Comparison of ENCODE assay signal across 21 cellular contexts in the genomic region with DNA sequence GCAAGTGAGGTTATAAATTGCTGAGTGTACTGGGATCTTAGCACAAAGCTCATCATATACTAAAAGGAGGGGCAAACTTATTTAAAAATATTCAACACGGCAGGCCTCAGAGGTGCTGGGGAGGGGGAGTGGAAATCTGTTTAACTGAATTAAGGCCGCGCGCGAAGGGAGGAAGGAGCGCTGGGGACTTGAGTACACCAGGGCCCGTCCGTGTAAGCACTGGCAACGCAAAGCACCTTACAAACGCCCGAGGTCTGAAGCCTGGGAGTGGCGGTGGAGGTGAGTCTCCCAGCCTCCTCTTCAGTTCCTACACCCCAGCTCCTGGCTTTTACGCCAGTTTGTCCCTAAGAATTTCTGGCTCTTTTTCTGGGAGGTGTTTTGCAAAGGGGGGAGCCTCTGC. TPM values are rescaled to one million over a fixed set of nuclear protein-coding genes. Genes with fewer than 3 reads are reported as not detected.
A peak's percentile ranks its signal among the peaks of the same experiment; 100 is the strongest.
DNase-seq lines count a peak whose midpoint lies in the region; ATAC-seq and TF ChIP-seq lines count a peak whose summit lies in the region.
"Had no signal": no experiment of that assay in that cellular context is flagged by ENCODE, and none has a peak within 500 bp of the region (broad histone marks: within the 10 kb centered on the region; RNA-seq: fewer than 3 reads in every experiment).

No MANE protein-coding gene starts in this region.

- no peaks in the 10 kb centered on the region for H3F3A ChIP-seq in GM23338 (replicated peaks; ENCODE audit: low read depth)

- DNase-seq in GM23338 (ENCODE audit: low spot score), result peak; percentile 44
- DNase-seq in RWPE2 (ENCODE audit: low spot score), result no peak
- DNase-seq in epithelial cell of prostate (ENCODE audit: low read depth, low spot score), result no peak
- DNase-seq in Kasumi-1 (lab: John Stamatoyannopoulos, UW), result no peak
- DNase-seq in NCI-H2029 (lab: John Stamatoyannopoulos, UW), result no peak
- no peak for DNase-seq in activated naive CD4-positive, alpha-beta T cell treated with anti-CD3 and anti-CD28 coated beads, Interleukin-2, amount 50 U/mL, for 72 hours (ENCODE audit: low spot score in 2 of 2)
- DNase-seq: activated naive CD4-positive, alpha-beta T cell treated with anti-CD3 and anti-CD28 coated beads, Interleukin-2, amount 50 U/mL, for 16 hours; effector CD8-positive, alpha-beta T cell; NCI-H146; NCI-H446; SHP77 treated with DMSO at 0.1 percent for 48 hours; stimulated activated CD4-positive, alpha-beta T cell treated with anti-CD3 and anti-CD28 coated beads, Interleukin-12 subunit alpha, Interleukin-12 subunit beta, amount 100 ng/mL, for 4 hours; stimulated activated naive CD4-positive, alpha-beta T cell had no signal

- H3K79me2 ChIP-seq in GM23338 (replicated peaks; ENCODE audit: insufficient read depth) (peaks cover 20% of the 10 kb centered on the region), parathyroid adenoma (no peaks in the 10 kb centered on the region)

- H3K4me1 ChIP-seq in GM23338 (ENCODE audit: insufficient read depth) (peaks cover 5% of the 10 kb centered on the region), RWPE2 (ENCODE audit: insufficient read depth, poor library complexity, severe bottlenecking) (no peaks in the 10 kb centered on the region), parathyroid adenoma (no peaks in the 10 kb centered on the region)
- H3K4me1 ChIP-seq: breast epithelium had no signal

- H3K4me3 Mint-ChIP-seq in GM23338, result peak overlapping the region; percentile 86
- H3K4me3 Mint-ChIP-seq: T-helper 1 cell treated with Interleukin-12 subunit alpha and Interleukin-12 subunit beta and Interleukin-4 antibody, amounts not matched to agents 30 μg/mL and 1 μg/mL, for 36 hours; WTC11 had no signal

- H3K9me2 ChIP-seq in GM23338 (ENCODE audit: insufficient read depth), result no peaks in the 10 kb centered on the region

- peak; percentile 35 for ATAC-seq in GM23338
- peak; percentile 62 for ATAC-seq in RWPE2 (ENCODE audit: low read depth)
- no peak for ATAC-seq in GM19395 (IDR thresholded peaks at IDR 0.05; ENCODE audit: unreplicated experiment)
- no peak for ATAC-seq in activated naive CD4-positive, alpha-beta T cell treated with anti-CD3 and anti-CD28 coated beads, Interleukin-2, amount 50 U/mL, for 72 hours
- ATAC-seq: WTC11 had no signal

- peak overlapping the region; percentile 95 for H3K27ac Mint-ChIP-seq in GM23338
- no peak overlapping the region for H3K27ac Mint-ChIP-seq in activated naive CD4-positive, alpha-beta T cell treated with anti-CD3 and anti-CD28 coated beads, Interleukin-2, amount 50 U/mL, for 72 hours
- H3K27ac Mint-ChIP-seq: T-helper 1 cell treated with Interleukin-12 subunit alpha and Interleukin-12 subunit beta and Interleukin-4 antibody, amounts not matched to agents 30 μg/mL and 1 μg/mL, for 36 hours; WTC11 had no signal

- no peaks in the 10 kb centered on the region for H3K9me3 ChIP-seq in RWPE2 (ENCODE audit: severe bottlenecking)
- H3K9me3 ChIP-seq in parathyroid adenoma (ENCODE audit: control insufficient read depth, low read length), result no peaks in the 10 kb centered on the region
- H3K9me3 ChIP-seq: breast epithelium had no signal

- no peaks in the 10 kb centered on the region for H3K9me3 Mint-ChIP-seq in GM23338
- H3K9me3 Mint-ChIP-seq in activated naive CD4-positive, alpha-beta T cell treated with anti-CD3 and anti-CD28 coated beads, Interleukin-2, amount 50 U/mL, for 72 hours, result no peaks in the 10 kb centered on the region
- H3K9me3 Mint-ChIP-seq: T-helper 1 cell treated with Interleukin-12 subunit alpha and Interleukin-12 subunit beta and Interleukin-4 antibody, amounts not matched to agents 30 μg/mL and 1 μg/mL, for 36 hours; WTC11 had no signal

- no peak for TF ChIP-seq CTCF in GM23338 (conservative IDR thresholded peaks at IDR 0.05; ENCODE audit: low read depth in 2 of 2)
- no peak for TF ChIP-seq CTCF in RWPE2 (IDR thresholded peaks at IDR 0.05; ENCODE audit: poor library complexity, severe bottlenecking)
- TF ChIP-seq CTCF in parathyroid adenoma (IDR thresholded peaks at IDR 0.05), result no peak

- peaks cover 11% of the 10 kb centered on the region for H3K27me3 Mint-ChIP-seq in GM23338 (ENCODE audit: insufficient read depth, low read depth, poor library complexity)

- H3K27ac ChIP-seq in GM23338 (ENCODE audit: low read depth) (no peak overlapping the region), RWPE2 (ENCODE audit: poor library complexity, severe bottlenecking) (no peak overlapping the region), epithelial cell of prostate (peak overlapping the region; percentile 77), parathyroid adenoma (no peak overlapping the region)
- H3K27ac ChIP-seq: breast epithelium had no signal

- H3K4me3 ChIP-seq in GM23338, result peak overlapping the region; percentile 68
- no peak overlapping the region for H3K4me3 ChIP-seq in RWPE2 (ENCODE audit: severe bottlenecking)
- H3K4me3 ChIP-seq in parathyroid adenoma (ENCODE audit: low read depth, low read length), result peak overlapping the region; percentile 36

- no peak overlapping the region for H2AFZ ChIP-seq in GM23338
- H2AFZ ChIP-seq in parathyroid adenoma, result no peak overlapping the region

- H3K36me3 ChIP-seq in GM23338 (ENCODE audit: insufficient read depth), result no peaks in the 10 kb centered on the region
- H3K36me3 ChIP-seq in RWPE2 (ENCODE audit: low read depth), result no peaks in the 10 kb centered on the region
- no peaks in the 10 kb centered on the region for H3K36me3 ChIP-seq in parathyroid adenoma (ENCODE audit: control insufficient read depth, insufficient read depth, low read length)
- H3K36me3 ChIP-seq: breast epithelium had no signal

- H3K4me2 ChIP-seq in GM23338, result peak overlapping the region; percentile 82
- peak overlapping the region; percentile 51 for H3K4me2 ChIP-seq in parathyroid adenoma (ENCODE audit: low read length)

- 0 out of 2 replicates have a peak, but pooled peaks cover 5% of the 10 kb centered on the region for H4K20me1 ChIP-seq in GM23338 (replicated peaks; ENCODE audit: insufficient read depth)

- H3K9ac ChIP-seq in parathyroid adenoma, result no peak overlapping the region

- peaks cover 22% of the 10 kb centered on the region for H3K4me1 Mint-ChIP-seq in GM23338
- H3K4me1 Mint-ChIP-seq: WTC11 had no signal

- H3K27me3 ChIP-seq in GM23338 (ENCODE audit: insufficient read depth) (peaks cover 28% of the 10 kb centered on the region; the same call in 1 of the 2 replicates), RWPE2 (ENCODE audit: insufficient read depth, poor library complexity, severe bottlenecking) (peaks cover 56% of the 10 kb centered on the region), parathyroid adenoma (ENCODE audit: control insufficient read depth, insufficient read depth, low read length) (no peaks in the 10 kb centered on the region)
- H3K27me3 ChIP-seq: breast epithelium had no signal

- H3K36me3 Mint-ChIP-seq in GM23338 (ENCODE audit: low read depth), result peaks cover 23% of the 10 kb centered on the region
- no peaks in the 10 kb centered on the region for H3K36me3 Mint-ChIP-seq in activated naive CD4-positive, alpha-beta T cell treated with anti-CD3 and anti-CD28 coated beads, Interleukin-2, amount 50 U/mL, for 72 hours
- H3K36me3 Mint-ChIP-seq: WTC11 had no signal

TF ChIP-seq in GM23338, 12 proteins besides CTCF, POLR2A, EP300 and RAD21 (continues in another document):
- TF ChIP-seq CREB1 (CRISPR knock-in tag; IDR thresholded peaks at IDR 0.05; ENCODE audit: low read depth) (no peak), ZNF114 (CRISPR knock-in tag; IDR thresholded peaks at IDR 0.05) (no peak), POLR2AphosphoS5 (IDR thresholded peaks at IDR 0.05; ENCODE audit: low read depth) (no peak), EZH2phosphoT487 (IDR thresholded peaks at IDR 0.05; ENCODE audit: unreplicated experiment) (no peak), EZH2 (IDR thresholded peaks at IDR 0.05; ENCODE audit: low read depth, unreplicated experiment) (no peak), ZNF331 (CRISPR knock-in tag; IDR thresholded peaks at IDR 0.05; ENCODE audit: low read depth) (no peak), NANOG (IDR thresholded peaks at IDR 0.05; ENCODE audit: borderline replicate concordance) (no peak), STAT1 (IDR thresholded peaks at IDR 0.05; ENCODE audit: unreplicated experiment) (no peak)
- TF ChIP-seq, protein P1, sequence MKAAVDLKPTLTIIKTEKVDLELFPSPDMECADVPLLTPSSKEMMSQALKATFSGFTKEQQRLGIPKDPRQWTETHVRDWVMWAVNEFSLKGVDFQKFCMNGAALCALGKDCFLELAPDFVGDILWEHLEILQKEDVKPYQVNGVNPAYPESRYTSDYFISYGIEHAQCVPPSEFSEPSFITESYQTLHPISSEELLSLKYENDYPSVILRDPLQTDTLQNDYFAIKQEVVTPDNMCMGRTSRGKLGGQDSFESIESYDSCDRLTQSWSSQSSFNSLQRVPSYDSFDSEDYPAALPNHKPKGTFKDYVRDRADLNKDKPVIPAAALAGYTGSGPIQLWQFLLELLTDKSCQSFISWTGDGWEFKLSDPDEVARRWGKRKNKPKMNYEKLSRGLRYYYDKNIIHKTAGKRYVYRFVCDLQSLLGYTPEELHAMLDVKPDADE (IDR thresholded peaks at IDR 0.05), result no peak

RNA-seq across cellular contexts. Expression of a gene that starts 0.7 kb away (rescaled TPM):
- 4.1 and 5.8 TPM in 2 replicates for total RNA-seq in GM23338 (2014; rRNA removed; shearing (Covaris generic))
- polyA plus RNA-seq in GM23338 (2016; fragmentation: Nextera tagmentation; extraction: Ambion mirVana), result 2.6 and 2.8 TPM in 2 replicates
- not detected for total RNA-seq in activated naive CD4-positive, alpha-beta T cell treated with anti-CD3 and anti-CD28 coated beads, Interleukin-2, amount 50 U/mL, for 72 hours
- total RNA-seq: fibroblast of villous mesenchyme, posterior vena cava, WTC11 had no signal

RNA-seq across cellular contexts. Expression of a gene that starts 1.7 kb away (rescaled TPM):
- total RNA-seq in GM23338 (2014; rRNA removed; shearing (Covaris generic)), result not detected in 2 replicates
- not detected in 2 replicates for polyA plus RNA-seq in GM23338 (2016; fragmentation: Nextera tagmentation; extraction: Ambion mirVana)
- total RNA-seq in activated naive CD4-positive, alpha-beta T cell treated with anti-CD3 and anti-CD28 coated beads, Interleukin-2, amount 50 U/mL, for 72 hours, result not detected
- total RNA-seq: breast epithelium, fibroblast of villous mesenchyme, lower leg skin, posterior vena cava, WTC11 had no signal

Comparison
In these comparisons a context has a peak if more than half of its experiments do, and no peak if none do; other contexts are left out.
1. ATAC-seq: peak in GM23338 (single experiment) and RWPE2 (single experiment); none in GM19395 (single experiment) and activated naive CD4-positive, alpha-beta T cell treated with anti-CD3 and anti-CD28 coated beads, Interleukin-2, amount 50 U/mL, for 72 hours (0 of 2).